In genomic region chr6:94088870-94089269, GRCh38 we compare ENCODE assay signal across 3 cellular contexts.
"Had no signal": no experiment of that assay in that cellular context is flagged by ENCODE, and none has a peak within 500 bp of the region (broad histone marks: within the 10 kb centered on the region; RNA-seq: fewer than 3 reads in every experiment).

No MANE protein-coding gene starts in this region.

- H3K4me3 ChIP-seq: GM12878 had no signal

- DNase-seq: GDM1, GF-D8 had no signal

- ATAC-seq: GM12878 had no signal
